ENCODE assay signal across 14 cellular contexts in the genomic region with DNA sequence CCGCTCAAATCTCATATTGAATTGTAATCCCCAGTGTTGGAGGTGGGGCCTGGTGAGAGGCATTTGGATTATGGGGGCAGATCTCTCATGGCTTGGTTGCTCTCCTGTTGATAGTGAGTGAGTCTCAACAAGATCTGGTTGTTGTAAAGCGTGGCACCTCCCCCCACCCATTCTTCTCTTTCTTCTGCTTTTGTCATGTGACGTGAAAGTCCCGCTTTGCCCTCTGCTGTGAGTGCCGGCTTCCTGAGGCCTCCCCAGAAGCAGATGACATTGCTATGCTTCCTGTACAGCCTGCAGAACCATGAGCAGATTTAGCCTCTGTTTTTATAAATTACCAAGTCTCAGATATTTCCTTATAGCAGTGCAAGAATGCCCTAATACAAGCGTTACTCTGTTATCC.
A peak's percentile ranks its signal among the peaks of the same experiment; 100 is the strongest.
DNase-seq lines count a peak whose midpoint lies in the region; TF ChIP-seq lines count a peak whose summit lies in the region.
"Had no signal": no experiment of that assay in that cellular context is flagged by ENCODE, and none has a peak within 500 bp of the region (broad histone marks: within the 10 kb centered on the region; RNA-seq: fewer than 3 reads in every experiment).

No MANE protein-coding gene starts in this region.

- peaks cover 7% of the 10 kb centered on the region; the same call in 1 of the 2 replicates for H3K4me1 ChIP-seq in BLaER1

- H3K4me3 Mint-ChIP-seq in dendritic cell treated with granulocyte-macrophage colony-stimulating factor and Interleukin-4, amounts not matched to agents 40 ng/mL and 50 ng/mL, for 4 days: no peak overlapping the region

- H3K36me3 Mint-ChIP-seq in dendritic cell treated with granulocyte-macrophage colony-stimulating factor and Interleukin-4, amounts not matched to agents 40 ng/mL and 50 ng/mL, for 4 days (ENCODE audit: low read depth): no peaks in the 10 kb centered on the region

- H3K27ac ChIP-seq in BLaER1 (no peak overlapping the region), substantia nigra (ENCODE audit: low read depth, low read length, poor library complexity, severe bottlenecking) (no peak overlapping the region)

- H3K27ac Mint-ChIP-seq in dendritic cell treated with granulocyte-macrophage colony-stimulating factor and Interleukin-4, amounts not matched to agents 40 ng/mL and 50 ng/mL, for 4 days: peak overlapping the region; percentile 54

- no peaks in the 10 kb centered on the region for H4K20me1 ChIP-seq in BLaER1

- H3K4me3 ChIP-seq in BLaER1 (no peak overlapping the region), foreskin fibroblast (ENCODE audit: low read depth in 1 of 2, low read length in 2 of 2) (no peak overlapping the region)

- intact Hi-C loops in dendritic cell treated with granulocyte-macrophage colony-stimulating factor and Interleukin-4, amounts not matched to agents 40 ng/mL and 50 ng/mL, for 4 days (cut with micrococcal nuclease): no loop called here
- intact Hi-C loops in posterior vena cava (cut with DNase I): no loop called here

- no peaks in the 10 kb centered on the region for H3K36me3 ChIP-seq in BLaER1

- H3K4me2 ChIP-seq in BLaER1: peak overlapping the region; percentile 36

- DNase-seq in KG1 (lab: John Stamatoyannopoulos, UW): peak; percentile 51
- DNase-seq in posterior vena cava (ENCODE audit: low spot score): peak; percentile 62
- no peak for DNase-seq in substantia nigra (lab: John Stamatoyannopoulos, UW)
- DNase-seq in HK-2 (ENCODE audit: unreplicated experiment): no peak
- DNase-seq in foreskin fibroblast: no peak
- no peak for DNase-seq in NCI-H2196 treated with DMSO at 0.1 percent for 48 hours (lab: John Stamatoyannopoulos, UW; ENCODE audit: unreplicated experiment)
- DNase-seq: C1 segment of cervical spinal cord; NCI-H187; NCI-H446; NK-92 treated with Interleukin-12 subunit alpha and Interleukin-12 subunit beta, amount 100 ng/mL, for 24 hours; RPMI8226; SIG-M5 had no signal

- no peaks in the 10 kb centered on the region for H3K9me3 ChIP-seq in BLaER1

- H3K27me3 ChIP-seq in BLaER1: no peaks in the 10 kb centered on the region

- no peaks in the 10 kb centered on the region for H3K9me3 Mint-ChIP-seq in dendritic cell treated with granulocyte-macrophage colony-stimulating factor and Interleukin-4, amounts not matched to agents 40 ng/mL and 50 ng/mL, for 4 days

- peaks cover 17% of the 10 kb centered on the region for H3K4me1 Mint-ChIP-seq in dendritic cell treated with granulocyte-macrophage colony-stimulating factor and Interleukin-4, amounts not matched to agents 40 ng/mL and 50 ng/mL, for 4 days (ENCODE audit: low read depth)

- H3K9ac ChIP-seq in BLaER1: no peak overlapping the region

- no peak for TF ChIP-seq CTCF in foreskin fibroblast (IDR thresholded peaks at IDR 0.05; ENCODE audit: low read depth, low read length)

- H3K27me3 Mint-ChIP-seq in dendritic cell treated with granulocyte-macrophage colony-stimulating factor and Interleukin-4, amounts not matched to agents 40 ng/mL and 50 ng/mL, for 4 days: peaks cover 1% of the 10 kb centered on the region

Comparison
In these comparisons a context has a peak if more than half of its experiments do, and no peak if none do; other contexts are left out.
1. DNase-seq: peak in KG1 (single experiment) and posterior vena cava (single experiment); none in substantia nigra (0 of 49), HK-2 (single experiment), foreskin fibroblast (0 of 2) and NCI-H2196 treated with DMSO at 0.1 percent for 48 hours (single experiment).